In genomic region chr18:61169386-61169785, GRCh38 we compare ENCODE assay signal across 17 cellular contexts.
DNase-seq lines count a peak whose midpoint lies in the region; TF ChIP-seq lines count a peak whose summit lies in the region.
"Had no signal": no experiment of that assay in that cellular context is flagged by ENCODE, and none has a peak within 500 bp of the region (broad histone marks: within the 10 kb centered on the region; RNA-seq: fewer than 3 reads in every experiment).

No MANE protein-coding gene starts in this region.

- no peak overlapping the region for H2BK120ac ChIP-seq in trophoblast cell (ENCODE audit: insufficient read depth, low read length, poor library complexity)

- H3K36me3 Mint-ChIP-seq in endodermal cell (ENCODE audit: low read depth) = no peaks in the 10 kb centered on the region
- H3K36me3 Mint-ChIP-seq: CD4-positive, alpha-beta memory T cell had no signal

- H3K4me1 ChIP-seq in endodermal cell (ENCODE audit: control insufficient read depth, insufficient read depth, low read length) = no peaks in the 10 kb centered on the region
- H3K4me1 ChIP-seq in trophoblast cell (ENCODE audit: control insufficient read depth in 1 of 2, insufficient read depth in 2 of 2, low read length in 2 of 2) = no peaks in the 10 kb centered on the region
- H3K4me1 ChIP-seq: HAP-1 had no signal

- H3K9ac ChIP-seq in endodermal cell (ENCODE audit: extremely low read depth, low read length, poor library complexity, severe bottlenecking) (no peak overlapping the region), trophoblast cell (ENCODE audit: low read length) (no peak overlapping the region)

- H3K27me3 Mint-ChIP-seq in endodermal cell (ENCODE audit: insufficient read depth) = no peaks in the 10 kb centered on the region
- H3K27me3 Mint-ChIP-seq: CD4-positive, alpha-beta memory T cell had no signal

- no peak overlapping the region for H3K27ac ChIP-seq in endodermal cell (ENCODE audit: low read depth, low read length)
- H3K27ac ChIP-seq in trophoblast cell (ENCODE audit: low read depth, low read length) = no peak overlapping the region

- no peak overlapping the region for H2AK5ac ChIP-seq in trophoblast cell (ENCODE audit: low read length)

- H3K9me3 Mint-ChIP-seq in endodermal cell = peaks cover 2% of the 10 kb centered on the region

- peaks cover 2% of the 10 kb centered on the region for H3K4me1 Mint-ChIP-seq in endodermal cell
- H3K4me1 Mint-ChIP-seq: CD4-positive, alpha-beta memory T cell had no signal

- TF ChIP-seq CTCF in endodermal cell (conservative IDR thresholded peaks at IDR 0.05) = no peak
- TF ChIP-seq CTCF in GM20000 (IDR thresholded peaks at IDR 0.05; ENCODE audit: extremely low read depth, missing control alignments) = no peak

- H3K9me3 ChIP-seq in endodermal cell (ENCODE audit: control insufficient read depth, low read length) = no peaks in the 10 kb centered on the region
- H3K9me3 ChIP-seq in trophoblast cell (ENCODE audit: insufficient read depth, low read depth, low read length) = no peaks in the 10 kb centered on the region
- H3K9me3 ChIP-seq: HAP-1 had no signal

- no peak overlapping the region for H3K14ac ChIP-seq in trophoblast cell (ENCODE audit: low read length)

- H3K27me3 ChIP-seq in endodermal cell (ENCODE audit: control insufficient read depth, insufficient read depth, low read length, poor library complexity, severe bottlenecking) (no peaks in the 10 kb centered on the region), trophoblast cell (ENCODE audit: insufficient read depth, low read length) (no peaks in the 10 kb centered on the region)

- 85 to 88% methylated on average over 2 to 4 of the region's 4 CpGs for WGBS in endodermal cell (ENCODE audit: insufficient coverage in 1 of 2, insufficient read length in 1 of 2), 2 experiments
- WGBS in trophoblast cell (ENCODE audit: extremely low coverage, insufficient coverage, insufficient read length) = no CpG with 5 or more reads among the region's 4 CpGs

- no peak overlapping the region for H2BK5ac ChIP-seq in trophoblast cell (ENCODE audit: low read depth, low read length, poor library complexity)

- no peak overlapping the region for H3K27ac Mint-ChIP-seq in endodermal cell
- H3K27ac Mint-ChIP-seq: CD4-positive, alpha-beta memory T cell; HFFc6 had no signal

- H3K36me3 ChIP-seq in endodermal cell (ENCODE audit: control insufficient read depth, insufficient read depth, low read length) = no peaks in the 10 kb centered on the region
- H3K36me3 ChIP-seq in trophoblast cell (ENCODE audit: control insufficient read depth in 1 of 2, insufficient read depth in 2 of 2, low read length in 2 of 2) = no peaks in the 10 kb centered on the region
- H3K36me3 ChIP-seq: HAP-1 had no signal

- no peaks in the 10 kb centered on the region for H3K79me1 ChIP-seq in trophoblast cell (ENCODE audit: low read length)

- H2BK12ac ChIP-seq in trophoblast cell (ENCODE audit: low read length) = no peak overlapping the region

- no peak overlapping the region for H2AFZ ChIP-seq in trophoblast cell (ENCODE audit: insufficient read depth, low read length, poor library complexity)

- no peak overlapping the region for H3K4ac ChIP-seq in trophoblast cell (ENCODE audit: low read depth, low read length)

- no peak overlapping the region for H3K4me2 ChIP-seq in trophoblast cell (ENCODE audit: low read length)

- no peak overlapping the region for H4K12ac ChIP-seq in trophoblast cell (ENCODE audit: low read depth, low read length)

- H3K4me3 Mint-ChIP-seq in endodermal cell = no peak overlapping the region
- H3K4me3 Mint-ChIP-seq: CD4-positive, alpha-beta memory T cell; HFFc6 had no signal

- H3K23ac ChIP-seq in trophoblast cell (ENCODE audit: low read length) = no peak overlapping the region

- no peaks in the 10 kb centered on the region for H3K79me2 ChIP-seq in trophoblast cell (ENCODE audit: control insufficient read depth, insufficient read depth, low read length, poor library complexity)

- DNase-seq in NCI-H82 treated with DMSO at 0.1 percent for 48 hours (lab: John Stamatoyannopoulos, UW; ENCODE audit: unreplicated experiment) (peak; percentile 2), endodermal cell (peak; percentile 50), kidney glomerular epithelial cell (lab: John Stamatoyannopoulos, UW) (peak; percentile 2), trophoblast cell (peak; percentile 52 to 74), HUDEP-2 (lab: John Stamatoyannopoulos, UW; ENCODE audit: unreplicated experiment in 76 of 76) (no peak), iPS-NIHi7 (ENCODE audit: extremely low spot score) (no peak), GM20000 (ENCODE audit: low spot score) (no peak)
- DNase-seq: C1 segment of cervical spinal cord; Calu3; CD4-positive, alpha-beta memory T cell; COR-L47; DMS53; DMS79 treated with DMSO at 0.1 percent for 48 hours; GF-D8; GOT3; HFFc6 had no signal

- H3K18ac ChIP-seq in trophoblast cell (ENCODE audit: low read length) = no peak overlapping the region

- H4K91ac ChIP-seq in trophoblast cell (ENCODE audit: low read depth, low read length) = no peak overlapping the region

- H4K8ac ChIP-seq in trophoblast cell (ENCODE audit: low read depth, low read length) = no peak overlapping the region

- H3K4me3 ChIP-seq in endodermal cell (ENCODE audit: low read length) = no peak overlapping the region
- H3K4me3 ChIP-seq in trophoblast cell (ENCODE audit: low read depth, low read length) = no peak overlapping the region
- H3K4me3 ChIP-seq: HAP-1 had no signal

Comparison
In these comparisons a context has a peak if more than half of its experiments do, and no peak if none do; other contexts are left out.
1. DNase-seq: peak in NCI-H82 treated with DMSO at 0.1 percent for 48 hours (single experiment), endodermal cell (single experiment), kidney glomerular epithelial cell (single experiment) and trophoblast cell (2 of 2); none in HUDEP-2 (0 of 76), iPS-NIHi7 (single experiment) and GM20000 (single experiment).